ENCODE assay signal across 13 cellular contexts in genomic region chr3:159902531-159903314, GRCh38.
DNase-seq lines count a peak whose midpoint lies in the region; ATAC-seq and TF ChIP-seq lines count a peak whose summit lies in the region.
"Had no signal": no experiment of that assay in that cellular context is flagged by ENCODE, and none has a peak within 500 bp of the region (broad histone marks: within the 10 kb centered on the region; RNA-seq: fewer than 3 reads in every experiment).

No MANE protein-coding gene starts in this region.

- no peaks in the 10 kb centered on the region for H3K27me3 ChIP-seq in smooth muscle cell (ENCODE audit: low read depth)
- H3K27me3 ChIP-seq: tibial nerve had no signal

- H3K36me3 Mint-ChIP-seq in WTC11: no peaks in the 10 kb centered on the region

- CTCF ChIA-PET in WTC11 (lab: Charles Lee): interaction anchor here (0.8 to 1.8 kb wide), 6 partner anchors 18 to 323 kb away, joined by 3 to 4 read pairs (median 3); partner anchors contain the start of gene C3orf80

- no peaks in the 10 kb centered on the region for H3K79me2 ChIP-seq in smooth muscle cell (ENCODE audit: low read depth)

- ATAC-seq in GM18505 (IDR thresholded peaks at IDR 0.05; ENCODE audit: unreplicated experiment) (peak; percentile 61), GM21360 (IDR thresholded peaks at IDR 0.05; ENCODE audit: unreplicated experiment) (peak; percentile 66), HG03045 (IDR thresholded peaks at IDR 0.05; ENCODE audit: unreplicated experiment) (peak; percentile 67), WTC11 (peak; percentile 67)

- POLR2A ChIA-PET in WTC11 (lab: Charles Lee): no interaction called here

- H3K4me3 ChIP-seq in smooth muscle cell: no peak overlapping the region
- H3K4me3 ChIP-seq: tibial nerve had no signal

- DNase-seq in WTC11 (ENCODE audit: low spot score) (no peak), mucosa of gallbladder (ENCODE audit: low spot score) (no peak), putamen (ENCODE audit: low spot score) (no peak), smooth muscle cell (lab: John Stamatoyannopoulos, UW; ENCODE audit: unreplicated experiment) (no peak)
- DNase-seq in activated effector memory CD4-positive, alpha-beta T cell treated with anti-CD3 and anti-CD28 coated beads, Interleukin-2, amount 50 U/mL, for 16 hours: no peak
- DNase-seq: activated CD4-positive, alpha-beta T cell treated with anti-CD3 and anti-CD28 coated beads, Interleukin-2, amount 10 ng/mL, durations not matched to agents 7 days and 5 days; CD4-positive, alpha-beta T cell; midbrain; stimulated activated CD4-positive, alpha-beta T cell treated with anti-CD3 and anti-CD28 coated beads, Interleukin-15, amount 100 ng/mL, for 24 hours had no signal

- no peaks in the 10 kb centered on the region for H3F3A ChIP-seq in smooth muscle cell (ENCODE audit: low read depth)

- H3K4me1 Mint-ChIP-seq in WTC11: peaks cover 6% of the 10 kb centered on the region
- H3K4me1 Mint-ChIP-seq: activated CD4-positive, alpha-beta T cell treated with anti-CD3 and anti-CD28 coated beads, Interleukin-2, amount 10 ng/mL, durations not matched to agents 7 days and 5 days had no signal

- no peaks in the 10 kb centered on the region for H4K20me1 ChIP-seq in smooth muscle cell (ENCODE audit: low read depth)

- H2AFZ ChIP-seq in smooth muscle cell (ENCODE audit: low read depth): no peak overlapping the region

- H3K4me1 ChIP-seq in smooth muscle cell (ENCODE audit: low read depth): peaks cover 11% of the 10 kb centered on the region

- H3K9me3 Mint-ChIP-seq in WTC11: no peaks in the 10 kb centered on the region
- H3K9me3 Mint-ChIP-seq: activated CD4-positive, alpha-beta T cell treated with anti-CD3 and anti-CD28 coated beads, Interleukin-2, amount 10 ng/mL, durations not matched to agents 7 days and 5 days; CD4-positive, alpha-beta T cell had no signal

- H3K27ac ChIP-seq in smooth muscle cell (ENCODE audit: low read depth): no peak overlapping the region
- H3K27ac ChIP-seq: tibial nerve had no signal

- TF ChIP-seq CTCF in WTC11 (IDR thresholded peaks at IDR 0.05) (no peak), smooth muscle cell (IDR thresholded peaks at IDR 0.05; ENCODE audit: borderline replicate concordance, insufficient read depth, poor library complexity, severe bottlenecking) (no peak)

- no peak for TF ChIP-seq POLR2A in GM18505 (IDR thresholded peaks at IDR 0.05; ENCODE audit: borderline replicate concordance, extremely low read depth, insufficient read depth, insufficient read length)

- H3K4me3 Mint-ChIP-seq in WTC11: no peak overlapping the region
- H3K4me3 Mint-ChIP-seq: activated CD4-positive, alpha-beta T cell treated with anti-CD3 and anti-CD28 coated beads, Interleukin-2, amount 10 ng/mL, durations not matched to agents 7 days and 5 days; CD4-positive, alpha-beta T cell had no signal

- no peak overlapping the region for H3K27ac Mint-ChIP-seq in WTC11
- H3K27ac Mint-ChIP-seq: activated CD4-positive, alpha-beta T cell treated with anti-CD3 and anti-CD28 coated beads, Interleukin-2, amount 10 ng/mL, durations not matched to agents 7 days and 5 days; CD4-positive, alpha-beta T cell had no signal

- no peaks in the 10 kb centered on the region for H3K27me3 Mint-ChIP-seq in WTC11 (ENCODE audit: low read depth)

- H3K9ac ChIP-seq in smooth muscle cell (ENCODE audit: low read depth): no peak overlapping the region

- no peak overlapping the region for H3K4me2 ChIP-seq in smooth muscle cell

- no peaks in the 10 kb centered on the region for H3K36me3 ChIP-seq in smooth muscle cell (ENCODE audit: low read depth)
- H3K36me3 ChIP-seq: tibial nerve had no signal

- WGBS in smooth muscle cell (ENCODE audit: low lambda C conversion rate): 76% methylated on average over 8 of the region's 8 CpGs

- no peaks in the 10 kb centered on the region for H3K9me3 ChIP-seq in smooth muscle cell (replicated peaks; ENCODE audit: low read depth)
- H3K9me3 ChIP-seq: tibial nerve had no signal

TF ChIP-seq in WTC11, 78 proteins besides CTCF, POLR2A, EP300 and RAD21:
- no peak for TF ChIP-seq ATF2 (CRISPR knock-in tag; IDR thresholded peaks at IDR 0.05; ENCODE audit: borderline replicate concordance, low read depth)
- no peak for TF ChIP-seq KAT7 (CRISPR knock-in tag; IDR thresholded peaks at IDR 0.05; ENCODE audit: borderline replicate concordance)
- no peak for TF ChIP-seq ZMAT4 (CRISPR knock-in tag; IDR thresholded peaks at IDR 0.05)
- TF ChIP-seq SP1 (CRISPR knock-in tag; conservative IDR thresholded peaks at IDR 0.05): no peak
- no peak for TF ChIP-seq ETV6 (CRISPR knock-in tag; IDR thresholded peaks at IDR 0.05)
- TF ChIP-seq ZNF263 (CRISPR knock-in tag; IDR thresholded peaks at IDR 0.05; ENCODE audit: low read depth): no peak
- TF ChIP-seq ZNF532 (CRISPR knock-in tag; IDR thresholded peaks at IDR 0.05; ENCODE audit: borderline replicate concordance): no peak
- TF ChIP-seq RELA (CRISPR knock-in tag; IDR thresholded peaks at IDR 0.05; ENCODE audit: borderline replicate concordance): no peak
- no peak for TF ChIP-seq ZNF396 (CRISPR knock-in tag; IDR thresholded peaks at IDR 0.05; ENCODE audit: borderline replicate concordance)
- no peak for TF ChIP-seq GTF2I (CRISPR knock-in tag; conservative IDR thresholded peaks at IDR 0.05)
- no peak for TF ChIP-seq ATF1 (CRISPR knock-in tag; IDR thresholded peaks at IDR 0.05)
- TF ChIP-seq GRHL2 (CRISPR knock-in tag; IDR thresholded peaks at IDR 0.05; ENCODE audit: insufficient replicate concordance, severe bottlenecking): no peak
- TF ChIP-seq USF2 (CRISPR knock-in tag; IDR thresholded peaks at IDR 0.05): no peak
- TF ChIP-seq CREM (CRISPR knock-in tag; IDR thresholded peaks at IDR 0.05): no peak
- TF ChIP-seq MAX (CRISPR knock-in tag; IDR thresholded peaks at IDR 0.05): no peak
